ENCODE assay signal across 20 cellular contexts in the genomic region with DNA sequence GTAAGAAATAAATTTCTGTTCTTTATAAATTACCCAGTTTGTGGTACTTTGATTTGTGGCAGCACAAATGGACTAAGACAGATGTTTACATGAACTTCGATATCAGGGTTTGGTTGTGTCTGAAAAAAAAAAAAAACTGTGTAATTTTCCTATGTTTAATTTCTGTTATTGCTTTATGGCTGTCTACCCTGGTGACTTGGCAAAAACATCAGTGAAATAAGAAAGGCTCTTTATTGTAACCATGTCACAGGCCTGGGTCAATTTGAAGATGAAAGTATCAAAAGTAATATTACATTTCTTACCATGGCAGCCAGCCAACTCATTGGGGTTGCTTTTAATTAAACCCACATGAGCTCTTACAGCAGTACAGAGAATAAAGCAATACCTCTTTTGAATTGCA. TPM values are rescaled to one million over a fixed set of nuclear protein-coding genes. Genes with fewer than 3 reads are reported as not detected.
"Had no signal": no experiment of that assay in that cellular context is flagged by ENCODE, and none has a peak within 500 bp of the region (broad histone marks: within the 10 kb centered on the region; RNA-seq: fewer than 3 reads in every experiment).

No MANE protein-coding gene starts in this region.

- H3K27me3 ChIP-seq: esophagus squamous epithelium, foreskin keratinocyte, neural progenitor cell, ovary had no signal

- H3K9me3 ChIP-seq: esophagus squamous epithelium, left ventricle myocardium inferior, lower lobe of right lung, ovary had no signal

- H3K27ac Mint-ChIP-seq: effector memory CD8-positive, alpha-beta T cell; immature natural killer cell; memory B cell; mesothelial cell of epicardium; natural killer cell treated with Interleukin-12 subunit alpha and Interleukin-12 subunit beta and Interleukin-15 and Interleukin-18, amount 100 ng/mL, for 72 hours; neural progenitor cell; type B pancreatic cell had no signal

- H3K36me3 ChIP-seq: esophagus squamous epithelium, left ventricle myocardium inferior, lower lobe of right lung, neural progenitor cell, ovary had no signal

- DNase-seq: effector memory CD8-positive, alpha-beta T cell; esophagus squamous epithelium; foreskin keratinocyte; immature natural killer cell; left ventricle myocardium inferior; lower lobe of right lung; nucleus accumbens; ovary; right cardiac atrium; stimulated activated CD4-positive, alpha-beta T cell treated with anti-CD3 and anti-CD28 coated beads, Interleukin-2, amount 100 ng/mL, for 48 hours; stimulated activated naive CD4-positive, alpha-beta T cell treated with Interleukin-2 at 50 U/mL for 16 hours had no signal

- H3K4me3 Mint-ChIP-seq: effector memory CD8-positive, alpha-beta T cell; immature natural killer cell; memory B cell; mesothelial cell of epicardium; natural killer cell treated with Interleukin-12 subunit alpha and Interleukin-12 subunit beta and Interleukin-15 and Interleukin-18, amount 100 ng/mL, for 72 hours; neural progenitor cell; type B pancreatic cell had no signal

- H3K9me3 Mint-ChIP-seq: effector memory CD8-positive, alpha-beta T cell; immature natural killer cell; memory B cell; mesothelial cell of epicardium; natural killer cell treated with Interleukin-12 subunit alpha and Interleukin-12 subunit beta and Interleukin-15 and Interleukin-18, amount 100 ng/mL, for 72 hours; neural progenitor cell; type B pancreatic cell had no signal

- H3K9ac ChIP-seq: neural progenitor cell had no signal

- H3K4me1 Mint-ChIP-seq: immature natural killer cell, memory B cell, mesothelial cell of epicardium, neural progenitor cell had no signal

- H3K36me3 Mint-ChIP-seq: memory B cell; mesothelial cell of epicardium; natural killer cell treated with Interleukin-12 subunit alpha and Interleukin-12 subunit beta and Interleukin-15 and Interleukin-18, amount 100 ng/mL, for 72 hours; neural progenitor cell; type B pancreatic cell had no signal

- H3K4me1 ChIP-seq: esophagus squamous epithelium, foreskin keratinocyte, left ventricle myocardium inferior, lower lobe of right lung, neural progenitor cell had no signal

- H3K4me3 ChIP-seq: esophagus squamous epithelium, left ventricle myocardium inferior, lower lobe of right lung, neural progenitor cell, ovary, smooth muscle cell had no signal

- FAIRE-seq: keratinocyte, urothelium cell line had no signal

- H3K27ac ChIP-seq: esophagus squamous epithelium, foreskin keratinocyte, left ventricle myocardium inferior, lower lobe of right lung, neural progenitor cell, ovary had no signal

RNA-seq across cellular contexts. Expression of a gene that starts 20.7 kb away (rescaled TPM):
- total RNA-seq: epithelial cell of proximal tubule, smooth muscle cell had no signal
- polyA plus RNA-seq: foreskin keratinocyte, immature natural killer cell, smooth muscle cell had no signal
